21 cellular contexts compared by ENCODE assay signal in genomic region chr13:64871742-64872141, GRCh38.
DNase-seq lines count a peak whose midpoint lies in the region; ATAC-seq and TF ChIP-seq lines count a peak whose summit lies in the region.
"Had no signal": no experiment of that assay in that cellular context is flagged by ENCODE, and none has a peak within 500 bp of the region (broad histone marks: within the 10 kb centered on the region; RNA-seq: fewer than 3 reads in every experiment).

No MANE protein-coding gene starts in this region.

- ATAC-seq in IMR-90 (ENCODE audit: low read depth), result no peak
- ATAC-seq in GM21825 (IDR thresholded peaks at IDR 0.05; ENCODE audit: unreplicated experiment), result no peak
- ATAC-seq in left lung, result no peak
- no peak for ATAC-seq in GM19455 (IDR thresholded peaks at IDR 0.05; ENCODE audit: unreplicated experiment)

- TF ChIP-seq RAD21 in IMR-90 (IDR thresholded peaks at IDR 0.05; ENCODE audit: low read length), result no peak

- no peak overlapping the region for H2BK5ac ChIP-seq in IMR-90 (ENCODE audit: low read depth, low read length, poor library complexity, severe bottlenecking)

- H3K56ac ChIP-seq in IMR-90 (ENCODE audit: extremely low read depth, insufficient read depth, low read length), result no peak overlapping the region

- H3K36me3 ChIP-seq in IMR-90 (ENCODE audit: control insufficient read depth, insufficient read depth, low read length) (no peaks in the 10 kb centered on the region), left lung (no peaks in the 10 kb centered on the region)

- H3K79me1 ChIP-seq in IMR-90 (ENCODE audit: low read depth in 1 of 2, low read length in 2 of 2), result no peaks in the 10 kb centered on the region

- no peak overlapping the region for H3K18ac ChIP-seq in IMR-90 (ENCODE audit: low read depth, low read length)

- no peak for DNase-seq in IMR-90
- peak; percentile 77 for DNase-seq in NCI-H446 treated with DMSO at 0.1 percent for 48 hours (lab: John Stamatoyannopoulos, UW)
- peak; percentile 89 to 98 for DNase-seq in dermis microvascular lymphatic vessel endothelial cell (ENCODE audit: low read depth in 2 of 2)
- peak; percentile 26 to 94 for DNase-seq in lung microvascular endothelial cell (ENCODE audit: low read depth in 2 of 2)
- no peak for DNase-seq in left lung
- no peak for DNase-seq in NCI-H2081 treated with DMSO at 0.1 percent for 48 hours (lab: John Stamatoyannopoulos, UW)
- DNase-seq: C1 segment of cervical spinal cord, DMS 273 treated with DMSO at 0.1 percent for 48 hours, DMS79, GF-D8, Kasumi-1, NCI-H1092 treated with DMSO at 0.1 percent for 48 hours, NCI-H1436, NCI-H187, NCI-H2171 treated with DMSO at 0.1 percent for 48 hours, NCI-H526, SHP77 had no signal

- POLR2A ChIA-PET in IMR-90 (lab: Charles Lee; ENCODE audit: unreplicated experiment), result no interaction called here

- peak overlapping the region; percentile 35 for H2AK9ac ChIP-seq in IMR-90 (replicated peaks; ENCODE audit: low read depth, low read length, poor library complexity)

- no peak overlapping the region for H3K14ac ChIP-seq in IMR-90 (replicated peaks; ENCODE audit: low read depth, low read length)

- intact Hi-C loops in IMR-90 (cut with micrococcal nuclease), result no loop called here
- intact Hi-C loops in left lung (cut with DNase I), result no loop called here

- H4K91ac ChIP-seq in IMR-90 (ENCODE audit: insufficient read depth, low read depth, low read length), result no peak overlapping the region

- no peaks in the 10 kb centered on the region for H3K9me1 ChIP-seq in IMR-90 (ENCODE audit: insufficient read depth, low read length)

- no peak overlapping the region for H3K4me2 ChIP-seq in IMR-90 (ENCODE audit: low read depth, low read length)

- no peak overlapping the region for H2AK5ac ChIP-seq in IMR-90 (ENCODE audit: low read depth, low read length)

- no peak for TF ChIP-seq POLR2A in IMR-90 (IDR thresholded peaks at IDR 0.05; ENCODE audit: low read depth, low read length)

- no peak overlapping the region for H4K8ac ChIP-seq in IMR-90 (ENCODE audit: low read depth in 2 of 2, low read length in 2 of 2)

- whole genome bisulfite sequencing in IMR-90 (ENCODE audit: extremely low coverage in 2 of 2, insufficient read length in 1 of 2), 2 experiments, result 50% methylated on average over 1 of the region's 5 CpGs; no CpG with 5 or more reads in 1 of the 2 experiments

- H3K4me3 ChIP-seq in IMR-90 (ENCODE audit: insufficient read depth, low read depth, low read length), result no peak overlapping the region
- H3K4me3 ChIP-seq in left lung, result no peak overlapping the region

- CTCF ChIA-PET in IMR-90 (lab: Yijun Ruan, JAX), result no interaction called here

- dilution Hi-C loops in IMR-90 (cut with HindIII; ENCODE audit: low sequenced_read_pairs, unreplicated experiment), result no loop called here

- no peak overlapping the region for H2BK15ac ChIP-seq in IMR-90 (ENCODE audit: low read depth, low read length)

- H2BK20ac ChIP-seq in IMR-90 (ENCODE audit: low read depth, low read length), result no peak overlapping the region

- no peak for TF ChIP-seq CTCF in IMR-90 (conservative IDR thresholded peaks at IDR 0.05; ENCODE audit: low read depth, low read length)
- no peak for TF ChIP-seq CTCF in left lung (IDR thresholded peaks at IDR 0.05)

- H2AFZ ChIP-seq in IMR-90 (replicated peaks; ENCODE audit: low read length, poor library complexity), result no peak overlapping the region

- no peak overlapping the region for H4K5ac ChIP-seq in IMR-90 (ENCODE audit: low read depth, low read length)

- no peak overlapping the region for H3K23ac ChIP-seq in IMR-90 (ENCODE audit: low read depth, low read length)

- in situ Hi-C loops in IMR-90 (cut with MboI; ENCODE audit: low sequenced_read_pairs), result no loop called here

- H3K9me3 ChIP-seq in IMR-90 (ENCODE audit: control insufficient read depth, insufficient read depth, low read length) (no peaks in the 10 kb centered on the region), left lung (peaks cover 0 to 20% of the 10 kb centered on the region in 2 donors)

- H4K20me1 ChIP-seq in IMR-90 (ENCODE audit: insufficient read depth, low read length), result no peaks in the 10 kb centered on the region

- no TSS peak for BruUV-seq in IMR-90 (replicated peaks; lab: Mats Ljungman, UMichigan)

- H3K4me1 ChIP-seq in IMR-90 (ENCODE audit: control insufficient read depth, insufficient read depth, low read length) (no peaks in the 10 kb centered on the region), left lung (no peaks in the 10 kb centered on the region)

- H3K9ac ChIP-seq in IMR-90 (ENCODE audit: low read depth, low read length), result no peak overlapping the region

- no peak overlapping the region for H3K4ac ChIP-seq in IMR-90 (ENCODE audit: low read depth, low read length)

- H3K27me3 ChIP-seq in IMR-90 (ENCODE audit: control insufficient read depth, insufficient read depth, low read length) (no peaks in the 10 kb centered on the region), left lung (no peaks in the 10 kb centered on the region)

- H2BK120ac ChIP-seq in IMR-90 (ENCODE audit: low read depth, low read length), result no peak overlapping the region

- H3K27ac ChIP-seq in IMR-90 (ENCODE audit: insufficient read depth, low read length) (no peak overlapping the region), left lung (no peak overlapping the region)
- H3K27ac ChIP-seq: HL-60, RWPE1 had no signal

TF ChIP-seq in IMR-90, 13 proteins besides CTCF, POLR2A, EP300 and RAD21:
- TF ChIP-seq MXI1 (IDR thresholded peaks at IDR 0.05; ENCODE audit: borderline replicate concordance, low read depth, low read length) (no peak), CHD1 (IDR thresholded peaks at IDR 0.05; ENCODE audit: low read depth, low read length) (no peak), RFX5 (IDR thresholded peaks at IDR 0.05; ENCODE audit: low read depth, low read length) (no peak), BHLHE40 (IDR thresholded peaks at IDR 0.05; ENCODE audit: low read depth, low read length) (no peak), SMC3 (IDR thresholded peaks at IDR 0.05; ENCODE audit: low read depth, low read length) (no peak), MAZ (IDR thresholded peaks at IDR 0.05; ENCODE audit: borderline replicate concordance, low read depth, low read length) (no peak), MAFK (IDR thresholded peaks at IDR 0.05; ENCODE audit: low read depth, low read length) (no peak)

Comparison
In these comparisons a context has a peak if more than half of its experiments do, and no peak if none do; other contexts are left out.
1. DNase-seq: peak in NCI-H446 treated with DMSO at 0.1 percent for 48 hours (single experiment), dermis microvascular lymphatic vessel endothelial cell (2 of 2) and lung microvascular endothelial cell (2 of 2); none in IMR-90 (single experiment), left lung (0 of 2) and NCI-H2081 treated with DMSO at 0.1 percent for 48 hours (single experiment).